17 cellular contexts compared by ENCODE assay signal in genomic region chr9:70988551-70988950, GRCh38.
DNase-seq lines count a peak whose midpoint lies in the region; ATAC-seq and TF ChIP-seq lines count a peak whose summit lies in the region.
"Had no signal": no experiment of that assay in that cellular context is flagged by ENCODE, and none has a peak within 500 bp of the region (broad histone marks: within the 10 kb centered on the region; RNA-seq: fewer than 3 reads in every experiment).

No MANE protein-coding gene starts in this region.

- H3K4me1 ChIP-seq in Karpas-422 (ENCODE audit: low read length) = no peaks in the 10 kb centered on the region
- H3K4me1 ChIP-seq: BLaER1 had no signal

- no peak overlapping the region for H3K9ac ChIP-seq in Karpas-422 (ENCODE audit: low read length)
- H3K9ac ChIP-seq: BLaER1 had no signal

- H3K27me3 ChIP-seq in BJ (ENCODE audit: control insufficient read depth, insufficient read depth, low read length) (no peaks in the 10 kb centered on the region), Karpas-422 (ENCODE audit: low read length) (no peaks in the 10 kb centered on the region)
- H3K27me3 ChIP-seq: BLaER1 had no signal

- intact Hi-C loops in sciatic nerve (cut with DNase I) (no loop called here), posterior cingulate gyrus (cut with DNase I) (no loop called here)

- no peak overlapping the region for H3K27ac ChIP-seq in Karpas-422 (ENCODE audit: low read length)
- H3K27ac ChIP-seq: BLaER1, HL-60 had no signal

- H3K79me2 ChIP-seq in Karpas-422 (ENCODE audit: low read length) = no peaks in the 10 kb centered on the region

- CTCF ChIA-PET in BJ (lab: Yijun Ruan, JAX) = interaction anchor here (0.8 to 1.6 kb wide), 4 partner anchors 13 to 56 kb away, joined by 3 to 9 read pairs (median 3); no protein-coding TSS in a partner anchor

- in situ Hi-C loops in SK-MEL-5 (cut with HindIII; ENCODE audit: low pct_unique_long_range_greater_than_20kb, low sequenced_read_pairs) = no loop called here

- H3K4me2 ChIP-seq in Karpas-422 (ENCODE audit: low read depth, low read length, poor library complexity, severe bottlenecking) = no peak overlapping the region
- H3K4me2 ChIP-seq: BLaER1 had no signal

- POLR2A ChIA-PET in BJ (lab: Charles Lee) = interaction anchor here (0.6 to 0.7 kb wide), 2 partner anchors 37 to 192 kb away, joined by 3 to 15 read pairs; no protein-coding TSS in a partner anchor

- no peaks in the 10 kb centered on the region for H3K9me3 ChIP-seq in Karpas-422 (ENCODE audit: low read length)

- peak; percentile 12; the same call in 1 of the 2 replicates for TF ChIP-seq CTCF in BJ (IDR thresholded peaks at IDR 0.05; ENCODE audit: insufficient read depth, low read depth, low read length)
- TF ChIP-seq CTCF in fibroblast of the aortic adventitia (IDR thresholded peaks at IDR 0.05; ENCODE audit: insufficient read depth, low read length) = no peak

- no peak overlapping the region for H2AFZ ChIP-seq in Karpas-422 (ENCODE audit: low read length)

- H3K9me2 ChIP-seq in Karpas-422 (replicated peaks; ENCODE audit: insufficient read depth, low read length) = no peaks in the 10 kb centered on the region

- H4K20me1 ChIP-seq in Karpas-422 (ENCODE audit: insufficient read depth, low read depth, low read length) = no peaks in the 10 kb centered on the region
- H4K20me1 ChIP-seq: BLaER1 had no signal

- DNase-seq in BJ (ENCODE audit: low read depth) (peak; percentile 31), SK-MEL-5 (ENCODE audit: low read depth, low spot score) (peak; percentile 8), fibroblast of the aortic adventitia (ENCODE audit: low read depth) (peak; percentile 45), sciatic nerve (ENCODE audit: low spot score) (no peak), posterior cingulate gyrus (no peak), Karpas-422 (no peak)
- DNase-seq: CD8-positive, alpha-beta memory T cell; DMS79; NCI-H1417; NCI-H1930; NCI-H446; NCI-H69; SHP77 treated with DMSO at 0.1 percent for 48 hours had no signal

- ATAC-seq in sciatic nerve = peak; percentile 46
- ATAC-seq in HG02571 (IDR thresholded peaks at IDR 0.05; ENCODE audit: unreplicated experiment) = no peak
- ATAC-seq in HG03521 (IDR thresholded peaks at IDR 0.05; ENCODE audit: unreplicated experiment) = no peak

- H3K36me3 ChIP-seq in BJ (ENCODE audit: control insufficient read depth, insufficient read depth, low read length) (no peaks in the 10 kb centered on the region), Karpas-422 (ENCODE audit: insufficient read depth, low read length) (no peaks in the 10 kb centered on the region)
- H3K36me3 ChIP-seq: BLaER1 had no signal

- no peak overlapping the region for H3K4me3 ChIP-seq in BJ (ENCODE audit: low read depth, low read length)
- no peak overlapping the region for H3K4me3 ChIP-seq in fibroblast of the aortic adventitia (ENCODE audit: low read depth, low read length)
- no peak overlapping the region for H3K4me3 ChIP-seq in Karpas-422 (ENCODE audit: low read length)
- H3K4me3 ChIP-seq: BLaER1 had no signal

Comparison
In these comparisons a context has a peak if more than half of its experiments do, and no peak if none do; other contexts are left out.
1. DNase-seq: peak in BJ (single experiment), SK-MEL-5 (single experiment) and fibroblast of the aortic adventitia (single experiment); none in sciatic nerve (single experiment), posterior cingulate gyrus (0 of 10) and Karpas-422 (single experiment).